1 cellular context compared by ENCODE assay signal in genomic region chr1:91900538-91900937, GRCh38.
TF ChIP-seq lines count a peak whose summit lies in the region.

No MANE protein-coding gene starts in this region.

TF ChIP-seq in HepG2, 621 proteins besides CTCF, POLR2A, EP300 and RAD21:
- peak; percentile 53; the same call in 1 of the 2 replicates for TF ChIP-seq CEBPB (IDR thresholded peaks at IDR 0.05; ENCODE audit: borderline replicate concordance, low read depth, low read length)
- TF ChIP-seq AGO1 (IDR thresholded peaks at IDR 0.05; ENCODE audit: low read depth, low read length, poor library complexity, severe bottlenecking) = no peak
